Comparison of ENCODE assay signal across 14 cellular contexts in genomic region chr12:1632702-1633101, GRCh38. TPM values are rescaled to one million over a fixed set of nuclear protein-coding genes. Genes with fewer than 3 reads are reported as not detected.
DNase-seq lines count a peak whose midpoint lies in the region; ATAC-seq and TF ChIP-seq lines count a peak whose summit lies in the region.
"Had no signal": no experiment of that assay in that cellular context is flagged by ENCODE, and none has a peak within 500 bp of the region (broad histone marks: within the 10 kb centered on the region; RNA-seq: fewer than 3 reads in every experiment).

No MANE protein-coding gene starts in this region.

- H3K4me1 ChIP-seq in right atrium auricular region (peaks cover 0 to 40% of the 10 kb centered on the region in 2 donors), heart right ventricle (peaks cover 0 to 50% (median 30%) of the 10 kb centered on the region in 9 donors), mesendoderm (ENCODE audit: control insufficient read depth, low read depth, low read length) (peaks cover 9% of the 10 kb centered on the region)

- intact Hi-C loops in Right ventricle myocardium inferior (cut with DNase I) (loop anchor here (5.0 kb wide), 1 partner anchor 305 kb away; no protein-coding TSS in a partner anchor), heart right ventricle (cut with DNase I) (loop anchor here in 2 of 10 donors (5.0 kb wide), 3 partner anchors 160 to 310 kb away; no protein-coding TSS in a partner anchor)

- H3K4me3 ChIP-seq in right atrium auricular region = no peak overlapping the region
- H3K4me3 ChIP-seq in heart right ventricle = no peak overlapping the region
- no peak overlapping the region for H3K4me3 ChIP-seq in mesendoderm (ENCODE audit: low read length)
- H3K4me3 ChIP-seq: Peyer's patch had no signal

- no peak overlapping the region for H2BK5ac ChIP-seq in mesendoderm (ENCODE audit: low read length)

- H2BK120ac ChIP-seq in mesendoderm (ENCODE audit: low read depth, low read length) = no peak overlapping the region

- H3K4ac ChIP-seq in mesendoderm (ENCODE audit: low read depth, low read length) = no peak overlapping the region

- H3K9ac ChIP-seq in mesendoderm (ENCODE audit: low read length) = no peak overlapping the region

- no peak overlapping the region for H3K27ac ChIP-seq in right atrium auricular region
- no peak overlapping the region for H3K27ac ChIP-seq in heart right ventricle
- no peak overlapping the region for H3K27ac ChIP-seq in mesendoderm (ENCODE audit: low read depth, low read length)
- H3K27ac ChIP-seq: Peyer's patch had no signal

- TF ChIP-seq CTCF in right atrium auricular region (IDR thresholded peaks at IDR 0.05) = no peak
- no peak for TF ChIP-seq CTCF in heart right ventricle (IDR thresholded peaks at IDR 0.05)

- 47 to 69% methylated on average over 14 of the region's 14 CpGs for WGBS in heart right ventricle, 2 donors
- no CpG with 5 or more reads among the region's 14 CpGs for WGBS in mesendoderm (ENCODE audit: extremely low coverage, insufficient coverage, low lambda C conversion rate)

- H3K23ac ChIP-seq in mesendoderm (ENCODE audit: low read length) = no peak overlapping the region

- H3K79me1 ChIP-seq in mesendoderm (ENCODE audit: low read length) = no peaks in the 10 kb centered on the region

- peak overlapping the region; percentile 67 for H3K56ac ChIP-seq in mesendoderm (ENCODE audit: low read length)

- H4K8ac ChIP-seq in mesendoderm (ENCODE audit: low read depth, low read length) = no peak overlapping the region

- H3K79me2 ChIP-seq in mesendoderm (ENCODE audit: control insufficient read depth, insufficient read depth, low read length) = no peaks in the 10 kb centered on the region

- DNase-seq in Right ventricle myocardium inferior (ENCODE audit: missing footprints) = no peak
- DNase-seq in right atrium auricular region (ENCODE audit: low spot score) = no peak
- DNase-seq in heart right ventricle = peak in 1 of 2 donors; percentile 31
- DNase-seq in mesendoderm = no peak
- DNase-seq in activated CD8-positive, alpha-beta memory T cell treated with anti-CD3 and anti-CD28 coated beads, Interleukin-2, amount 50 U/mL, for 4 hours = no peak
- DNase-seq in kidney tubule cell (ENCODE audit: low spot score) = no peak
- DNase-seq: NCI-H1436, NCI-H2081, NCI-H226, NCI-H774, Peyer's patch, SHP77 treated with DMSO at 0.1 percent for 48 hours had no signal

- H3K9me3 ChIP-seq in right atrium auricular region = no peaks in the 10 kb centered on the region
- H3K9me3 ChIP-seq in heart right ventricle = no peaks in the 10 kb centered on the region
- H3K9me3 ChIP-seq: Peyer's patch had no signal

- no peaks in the 10 kb centered on the region for H3K36me3 ChIP-seq in right atrium auricular region
- H3K36me3 ChIP-seq in heart right ventricle = no peaks in the 10 kb centered on the region
- H3K36me3 ChIP-seq in mesendoderm (ENCODE audit: control insufficient read depth, insufficient read depth, low read length) = no peaks in the 10 kb centered on the region
- H3K36me3 ChIP-seq: Peyer's patch had no signal

- no peak overlapping the region for H3K4me2 ChIP-seq in mesendoderm (ENCODE audit: low read length)

- H3K18ac ChIP-seq in mesendoderm (ENCODE audit: low read length) = no peak overlapping the region

- H3K27me3 ChIP-seq in right atrium auricular region (no peaks in the 10 kb centered on the region), heart right ventricle (peaks cover 0 to 34% (median 0%) of the 10 kb centered on the region in 7 donors), mesendoderm (ENCODE audit: insufficient read depth, low read length, poor library complexity) (no peaks in the 10 kb centered on the region)
- H3K27me3 ChIP-seq: Peyer's patch had no signal

- no peak overlapping the region for H2AK5ac ChIP-seq in mesendoderm (ENCODE audit: low read length)

- no peak overlapping the region for H4K5ac ChIP-seq in mesendoderm (ENCODE audit: low read length)

- peak; percentile 53 for ATAC-seq in Right ventricle myocardium inferior
- ATAC-seq in heart right ventricle = peak in 6 of 8 donors; percentile 21 to 58 (median 48)
- ATAC-seq in GM21825 (IDR thresholded peaks at IDR 0.05; ENCODE audit: unreplicated experiment) = no peak
- no peak for ATAC-seq in GM19452 (IDR thresholded peaks at IDR 0.05; ENCODE audit: unreplicated experiment)

- no peak overlapping the region for H2BK15ac ChIP-seq in mesendoderm (replicated peaks; ENCODE audit: low read depth)

RNA-seq across cellular contexts. Expression of gene WNT5B, which starts 3.7 kb away (rescaled TPM):
- total RNA-seq in Right ventricle myocardium inferior (2.9 TPM), right atrium auricular region (1 to 10 TPM; 1.5 to 3.0 TPM), heart right ventricle (1 to 10 TPM in 5 of 10 donors, under 1 TPM in 5; 0.34 to 2.5 (median 1.2) TPM)
- 1 to 10 TPM; 1.6 to 2.4 TPM for polyA plus RNA-seq in heart right ventricle
- polyA plus RNA-seq in mesendoderm (2013, experiment 1 of 2) = 4.7 TPM
- polyA plus RNA-seq in mesendoderm (2013, experiment 2 of 2) = 4.9 TPM

RNA-seq across cellular contexts. Expression of gene FBXL14, which starts 38.3 kb away (rescaled TPM):
- total RNA-seq in Right ventricle myocardium inferior (6.2 TPM), right atrium auricular region (10 to 100 TPM in 1 of 2 donors, 1 to 10 TPM in 1; 6.3 to 11.3 TPM), heart right ventricle (1 to 10 TPM; 4.8 to 8.4 (median 7.0) TPM)
- polyA plus RNA-seq in heart right ventricle = 1 to 10 TPM; 1.5 to 4.4 TPM
- polyA plus RNA-seq in mesendoderm (2013, experiment 1 of 2) = 2.8 TPM
- polyA plus RNA-seq in mesendoderm (2013, experiment 2 of 2) = 2.9 TPM

RNA-seq across cellular contexts. Expression of gene ADIPOR2, which starts 58.2 kb away (rescaled TPM):
- total RNA-seq in Right ventricle myocardium inferior (38.4 TPM), right atrium auricular region (10 to 100 TPM; 19.7 to 23.3 TPM), heart right ventricle (10 to 100 TPM; 33.5 to 47.7 (median 42.1) TPM)
- polyA plus RNA-seq in heart right ventricle = 10 to 100 TPM; 18.5 to 27.9 TPM
- 26.7 TPM for polyA plus RNA-seq in mesendoderm (2013, experiment 1 of 2)
- polyA plus RNA-seq in mesendoderm (2013, experiment 2 of 2) = 26.7 TPM

Comparison
In these comparisons a context has a peak if more than half of its experiments do, and no peak if none do; other contexts are left out.
1. ATAC-seq: peak in Right ventricle myocardium inferior (single experiment) and heart right ventricle (6 of 8); none in GM21825 (single experiment) and GM19452 (single experiment).